In genomic region chr7:2843711-2844152, GRCh38 we compare ENCODE assay signal across 8 cellular contexts. TPM values are rescaled to one million over a fixed set of nuclear protein-coding genes. Genes with fewer than 3 reads are reported as not detected.
DNase-seq lines count a peak whose midpoint lies in the region; ATAC-seq and TF ChIP-seq lines count a peak whose summit lies in the region.

No MANE protein-coding gene starts in this region.

- peak; percentile 42 for DNase-seq in DND-41
- no peak for DNase-seq in colonic mucosa
- peak; percentile 74 for DNase-seq in lower lobe of right lung
- DNase-seq in DMS79 (lab: John Stamatoyannopoulos, UW), result no peak

- H3K79me2 ChIP-seq in DND-41 (ENCODE audit: insufficient read depth, low read length) (peaks cover 30% of the 10 kb centered on the region), SU-DHL-6 (ENCODE audit: insufficient read depth, low read length) (no peaks in the 10 kb centered on the region)

- H2AFZ ChIP-seq in DND-41 (ENCODE audit: low read depth, low read length) (peak overlapping the region; percentile 57), SU-DHL-6 (ENCODE audit: low read depth, low read length, severe bottlenecking) (no peak overlapping the region)

- intact Hi-C loops in colonic mucosa (cut with DNase I), result no loop called here
- intact Hi-C loops in lower lobe of right lung (cut with DNase I), result no loop called here

- peak overlapping the region; percentile 70 for H3K4me2 ChIP-seq in DND-41 (ENCODE audit: insufficient read depth, low read length)
- peak overlapping the region; percentile 70 for H3K4me2 ChIP-seq in SU-DHL-6 (ENCODE audit: low read depth, low read length, poor library complexity, severe bottlenecking)

- no peaks in the 10 kb centered on the region for H3K9me3 ChIP-seq in DND-41 (ENCODE audit: insufficient read depth, low read length, severe bottlenecking)
- H3K9me3 ChIP-seq in SU-DHL-6 (ENCODE audit: insufficient read depth, low read length), result no peaks in the 10 kb centered on the region
- H3K9me3 ChIP-seq in colonic mucosa, result no peaks in the 10 kb centered on the region
- no peaks in the 10 kb centered on the region for H3K9me3 ChIP-seq in lower lobe of right lung
- H3K9me3 ChIP-seq in stomach smooth muscle (ENCODE audit: control insufficient read depth in 2 of 2, low read length in 2 of 2), result no peaks in the 10 kb centered on the region

- H3K4me3 ChIP-seq in DND-41 (ENCODE audit: low read depth in 1 of 2, low read length in 2 of 2) (peak overlapping the region; percentile 26 to 59; a peak in 3 of 4 replicates), SU-DHL-6 (ENCODE audit: insufficient read depth, low read length, poor library complexity, severe bottlenecking) (peak overlapping the region; percentile 60), colonic mucosa (peak overlapping the region; percentile 58), lower lobe of right lung (peak overlapping the region; percentile 73), stomach smooth muscle (ENCODE audit: low read length in 2 of 2) (peak overlapping the region; percentile 45 to 76)

- no peaks in the 10 kb centered on the region for H4K20me1 ChIP-seq in DND-41 (ENCODE audit: insufficient read depth, low read length)
- H4K20me1 ChIP-seq in SU-DHL-6 (ENCODE audit: low read depth, low read length), result no peaks in the 10 kb centered on the region; the same call in 1 of the 2 replicates

- no peaks in the 10 kb centered on the region for H3F3A ChIP-seq in SU-DHL-6 (ENCODE audit: insufficient read depth)

- no peaks in the 10 kb centered on the region for H3K9me2 ChIP-seq in SU-DHL-6 (replicated peaks; ENCODE audit: insufficient read depth, low read length)

- peaks cover 45% of the 10 kb centered on the region for H3K4me1 ChIP-seq in DND-41 (ENCODE audit: insufficient read depth, low read length)
- H3K4me1 ChIP-seq in colonic mucosa, result peaks cover 5% of the 10 kb centered on the region
- peaks cover 19% of the 10 kb centered on the region for H3K4me1 ChIP-seq in lower lobe of right lung
- H3K4me1 ChIP-seq in stomach smooth muscle (ENCODE audit: control insufficient read depth, insufficient read depth, low read length), result peaks cover 19% of the 10 kb centered on the region

- H3K27ac ChIP-seq in DND-41 (ENCODE audit: low read length), result peak overlapping the region; percentile 4; the same call in 1 of the 2 replicates
- no peak overlapping the region for H3K27ac ChIP-seq in SU-DHL-6 (ENCODE audit: low read depth, low read length)
- no peak overlapping the region for H3K27ac ChIP-seq in colonic mucosa
- peak overlapping the region; percentile 72 for H3K27ac ChIP-seq in lower lobe of right lung
- no peak overlapping the region for H3K27ac ChIP-seq in stomach smooth muscle (ENCODE audit: low read length)

- peaks cover 16% of the 10 kb centered on the region; the same call in 1 of the 2 replicates for H3K36me3 ChIP-seq in DND-41 (ENCODE audit: insufficient read depth, low read length)
- no peaks in the 10 kb centered on the region for H3K36me3 ChIP-seq in SU-DHL-6 (ENCODE audit: low read length)
- H3K36me3 ChIP-seq in colonic mucosa, result no peaks in the 10 kb centered on the region
- H3K36me3 ChIP-seq in lower lobe of right lung, result no peaks in the 10 kb centered on the region
- H3K36me3 ChIP-seq in stomach smooth muscle (ENCODE audit: control insufficient read depth in 2 of 2, insufficient read depth in 2 of 2, low read length in 2 of 2), result no peaks in the 10 kb centered on the region

- H3K9ac ChIP-seq in DND-41 (ENCODE audit: low read depth, low read length), result peak overlapping the region; percentile 55
- H3K9ac ChIP-seq in SU-DHL-6 (ENCODE audit: low read length), result peak overlapping the region; percentile 59
- peak overlapping the region; percentile 55 to 66 for H3K9ac ChIP-seq in colonic mucosa (ENCODE audit: low read depth in 2 of 2, low read length in 2 of 2)
- H3K9ac ChIP-seq in stomach smooth muscle (ENCODE audit: low read length in 2 of 2), result peak overlapping the region; percentile 49 to 66

- no peak for ATAC-seq in DND-41 (ENCODE audit: insufficient read depth, low read depth)
- ATAC-seq in HG02798 (IDR thresholded peaks at IDR 0.05; ENCODE audit: poor library complexity, unreplicated experiment), result peak; percentile 31
- ATAC-seq in lower lobe of right lung, result peak; percentile 4 to 15
- ATAC-seq in HG03521 (IDR thresholded peaks at IDR 0.05; ENCODE audit: unreplicated experiment), result no peak

- H3K27me3 ChIP-seq in DND-41 (ENCODE audit: insufficient read depth, low read length, poor library complexity), result no peaks in the 10 kb centered on the region
- H3K27me3 ChIP-seq in SU-DHL-6 (ENCODE audit: low read length), result no peaks in the 10 kb centered on the region
- no peaks in the 10 kb centered on the region for H3K27me3 ChIP-seq in colonic mucosa
- no peaks in the 10 kb centered on the region for H3K27me3 ChIP-seq in lower lobe of right lung (ENCODE audit: low read depth)
- no peaks in the 10 kb centered on the region for H3K27me3 ChIP-seq in stomach smooth muscle (ENCODE audit: control insufficient read depth in 1 of 2, insufficient read depth in 2 of 2, low read length in 2 of 2)

- TF ChIP-seq CTCF in DND-41 (IDR thresholded peaks at IDR 0.05; ENCODE audit: borderline replicate concordance, extremely low read depth, low read length, poor library complexity, severe bottlenecking), result no peak
- no peak for TF ChIP-seq CTCF in SU-DHL-6 (IDR thresholded peaks at IDR 0.05; ENCODE audit: insufficient read depth, low read length, poor library complexity, severe bottlenecking)
- no peak for TF ChIP-seq CTCF in colonic mucosa (IDR thresholded peaks at IDR 0.05)
- no peak for TF ChIP-seq CTCF in lower lobe of right lung (IDR thresholded peaks at IDR 0.05)

RNA-seq across cellular contexts. Expression of gene GNA12, which starts 0.4 kb away (rescaled TPM):
- total RNA-seq in colonic mucosa (10 to 100 TPM; 19.7 to 24.8 TPM), lower lobe of right lung (41.6 TPM)

Comparison
In these comparisons a context has a peak if more than half of its experiments do, and no peak if none do; other contexts are left out.
1. ATAC-seq: peak in HG02798 (single experiment) and lower lobe of right lung (2 of 2); none in DND-41 (single experiment) and HG03521 (single experiment).
2. DNase-seq: peak in DND-41 (single experiment) and lower lobe of right lung (single experiment); none in colonic mucosa (single experiment) and DMS79 (single experiment).
3. H3K27ac ChIP-seq: peak in DND-41 (single experiment) and lower lobe of right lung (single experiment); none in SU-DHL-6 (single experiment), colonic mucosa (single experiment) and stomach smooth muscle (single experiment).
4. Peak in every context shown above with its lines, with median percentiles within 50 percentile points of each other: H3K4me3 ChIP-seq and H3K9ac ChIP-seq.